In genomic region chr18:32770651-32771168, GRCh38 we compare ENCODE assay signal across 8 cellular contexts. TPM values are rescaled to one million over a fixed set of nuclear protein-coding genes. Genes with fewer than 3 reads are reported as not detected.
DNase-seq lines count a peak whose midpoint lies in the region; ATAC-seq, FAIRE-seq and TF ChIP-seq lines count a peak whose summit lies in the region.

No MANE protein-coding gene starts in this region.

- no peaks in the 10 kb centered on the region for H3K79me2 ChIP-seq in SU-DHL-6 (ENCODE audit: insufficient read depth, low read length)

- no peaks in the 10 kb centered on the region for H4K20me1 ChIP-seq in SU-DHL-6 (ENCODE audit: low read depth, low read length)

- no peaks in the 10 kb centered on the region for H3K9me3 Mint-ChIP-seq in activated naive CD4-positive, alpha-beta T cell treated with anti-CD3 and anti-CD28 coated beads for 36 hours

- no peaks in the 10 kb centered on the region for H3K36me3 ChIP-seq in SU-DHL-6 (ENCODE audit: low read length)

- H3K4me1 Mint-ChIP-seq in activated naive CD4-positive, alpha-beta T cell treated with anti-CD3 and anti-CD28 coated beads for 36 hours (ENCODE audit: low read depth), result peaks cover 16% of the 10 kb centered on the region

- H3F3A ChIP-seq in SU-DHL-6 (ENCODE audit: insufficient read depth), result peaks cover 19% of the 10 kb centered on the region

- H3K4me3 ChIP-seq in SU-DHL-6 (ENCODE audit: insufficient read depth, low read length, poor library complexity, severe bottlenecking) (peak overlapping the region; percentile 52), iPS-18c (ENCODE audit: insufficient read depth, low read depth, low read length) (peak overlapping the region; percentile 71), skin epidermis (peak overlapping the region in 6 of 7 experiments; percentile 4 to 35 (median 22))

- H3K27ac ChIP-seq in SU-DHL-6 (ENCODE audit: low read depth, low read length) (no peak overlapping the region), skin epidermis (peak overlapping the region in 1 of 21 experiments; percentile 61)

- no peaks in the 10 kb centered on the region for H3K9me2 ChIP-seq in SU-DHL-6 (replicated peaks; ENCODE audit: insufficient read depth, low read length)

- peak overlapping the region; percentile 17 for H2AFZ ChIP-seq in SU-DHL-6 (ENCODE audit: low read depth, low read length, severe bottlenecking)

- intact Hi-C loops in activated naive CD4-positive, alpha-beta T cell treated with anti-CD3 and anti-CD28 coated beads for 36 hours (cut with micrococcal nuclease), result no loop called here

- H3K27me3 ChIP-seq in SU-DHL-6 (ENCODE audit: low read length), result no peaks in the 10 kb centered on the region

- FAIRE-seq in GM12891 (lab: Jason Lieb, UNC), result peak; percentile 26

- CTCF ChIA-PET in activated naive CD4-positive, alpha-beta T cell treated with anti-CD3 and anti-CD28 coated beads for 36 hours (lab: Charles Lee), result interaction anchor here (0.6 to 1.0 kb wide), 2 partner anchors 55 to 56 kb away, joined by 3 read pairs; no protein-coding TSS in a partner anchor

- no peak overlapping the region for H3K27ac Mint-ChIP-seq in activated naive CD4-positive, alpha-beta T cell treated with anti-CD3 and anti-CD28 coated beads for 36 hours

- H3K9me3 ChIP-seq in SU-DHL-6 (ENCODE audit: insufficient read depth, low read length) (no peaks in the 10 kb centered on the region), iPS-18c (ENCODE audit: control insufficient read depth, insufficient read depth, low read length) (no peaks in the 10 kb centered on the region)

- no peak for TF ChIP-seq POLR2A in GM12891 (IDR thresholded peaks at IDR 0.05; ENCODE audit: low read depth, low read length)

- peak overlapping the region; percentile 33 for H3K9ac ChIP-seq in SU-DHL-6 (ENCODE audit: low read length)

- no peak for DNase-seq in GM12891 (ENCODE audit: insufficient read length, low spot score)
- DNase-seq in activated naive CD4-positive, alpha-beta T cell treated with anti-CD3 and anti-CD28 coated beads for 36 hours, result no peak
- DNase-seq in inferior parietal cortex (ENCODE audit: extremely low spot score), result no peak

- TF ChIP-seq CTCF in SU-DHL-6 (IDR thresholded peaks at IDR 0.05; ENCODE audit: insufficient read depth, low read length, poor library complexity, severe bottlenecking), result no peak

- no peak overlapping the region for H3K4me3 Mint-ChIP-seq in activated naive CD4-positive, alpha-beta T cell treated with anti-CD3 and anti-CD28 coated beads for 36 hours

- peak overlapping the region; percentile 54 for H3K4me2 ChIP-seq in SU-DHL-6 (ENCODE audit: low read depth, low read length, poor library complexity, severe bottlenecking)

- ATAC-seq in HG03108 (IDR thresholded peaks at IDR 0.05; ENCODE audit: unreplicated experiment) (no peak), GM18870 (IDR thresholded peaks at IDR 0.05; ENCODE audit: unreplicated experiment) (no peak)

- H3K27me3 Mint-ChIP-seq in activated naive CD4-positive, alpha-beta T cell treated with anti-CD3 and anti-CD28 coated beads for 36 hours (ENCODE audit: low read depth), result peaks cover 48% of the 10 kb centered on the region

- H3K36me3 Mint-ChIP-seq in activated naive CD4-positive, alpha-beta T cell treated with anti-CD3 and anti-CD28 coated beads for 36 hours (ENCODE audit: low read depth), result no peaks in the 10 kb centered on the region

TF ChIP-seq in GM12891, 5 proteins besides CTCF, POLR2A, EP300 and RAD21:
- TF ChIP-seq POU2F2 (IDR thresholded peaks at IDR 0.05; ENCODE audit: low read depth, low read length) (no peak), TAF1 (IDR thresholded peaks at IDR 0.05; ENCODE audit: low read depth, low read length) (no peak), SPI1 (IDR thresholded peaks at IDR 0.05; ENCODE audit: low read depth, low read length) (no peak), POLR2AphosphoS5 (IDR thresholded peaks at IDR 0.05; ENCODE audit: low read depth, low read length) (no peak), PAX5 (IDR thresholded peaks at IDR 0.05; ENCODE audit: insufficient read depth, low read length, severe bottlenecking) (no peak)

RNA-seq across cellular contexts. Expression of gene KLHL14, which starts 2.1 kb away (rescaled TPM):
- polyA plus RNA-seq in GM12891 (2012; ENCODE audit: low read depth, missing spikeins), result 0.22 TPM
- total RNA-seq in activated naive CD4-positive, alpha-beta T cell treated with anti-CD3 and anti-CD28 coated beads for 36 hours, result not detected
